In genomic region chr11:93031386-93031785, GRCh38 we compare ENCODE assay signal across 17 cellular contexts.
DNase-seq lines count a peak whose midpoint lies in the region; ATAC-seq and TF ChIP-seq lines count a peak whose summit lies in the region.
"Had no signal": no experiment of that assay in that cellular context is flagged by ENCODE, and none has a peak within 500 bp of the region (broad histone marks: within the 10 kb centered on the region; RNA-seq: fewer than 3 reads in every experiment).

No MANE protein-coding gene starts in this region.

- H3K36me3 ChIP-seq in RWPE2 (ENCODE audit: low read depth) (no peaks in the 10 kb centered on the region), osteoblast (ENCODE audit: insufficient read depth, low read length) (no peaks in the 10 kb centered on the region)
- H3K36me3 ChIP-seq: BLaER1, vagina had no signal

- no peak overlapping the region for H3K4me3 ChIP-seq in RWPE2 (ENCODE audit: severe bottlenecking)
- no peak overlapping the region for H3K4me3 ChIP-seq in osteoblast (ENCODE audit: insufficient read depth, low read length)
- H3K4me3 ChIP-seq: BLaER1, K562, SK-N-MC, vagina had no signal

- H3K4me1 ChIP-seq in RWPE2 (ENCODE audit: insufficient read depth, poor library complexity, severe bottlenecking) (peaks cover 21% of the 10 kb centered on the region), osteoblast (ENCODE audit: insufficient read depth, low read length) (no peaks in the 10 kb centered on the region)
- H3K4me1 ChIP-seq: BLaER1, vagina had no signal

- TF ChIP-seq CTCF in RWPE2 (IDR thresholded peaks at IDR 0.05; ENCODE audit: poor library complexity, severe bottlenecking) (no peak), osteoblast (IDR thresholded peaks at IDR 0.05; ENCODE audit: extremely low read depth, low read depth, low read length) (no peak)

- H2AFZ ChIP-seq in osteoblast (ENCODE audit: low read length) = no peak overlapping the region

- no peak overlapping the region for H3K4me2 ChIP-seq in osteoblast (ENCODE audit: insufficient read depth, low read length)
- H3K4me2 ChIP-seq: BLaER1 had no signal

- peak; percentile 29 for DNase-seq in H4 (ENCODE audit: low spot score)
- DNase-seq in RWPE2 (ENCODE audit: low spot score) = no peak
- no peak for DNase-seq in osteoblast (ENCODE audit: insufficient read length, low spot score, missing footprints)
- no peak for DNase-seq in NCI-H2029 treated with DMSO at 0.1 percent for 48 hours (lab: John Stamatoyannopoulos, UW)
- DNase-seq in activated naive CD4-positive, alpha-beta T cell treated with Interleukin-2 at 50 U/mL for 16 hours = no peak
- DNase-seq: aorta; effector CD8-positive, alpha-beta T cell; foreskin fibroblast; kidney; NCI-H1436 treated with DMSO at 0.1 percent for 48 hours; NCI-H510A had no signal

- H3K27me3 ChIP-seq in RWPE2 (ENCODE audit: insufficient read depth, poor library complexity, severe bottlenecking) = no peaks in the 10 kb centered on the region
- no peaks in the 10 kb centered on the region for H3K27me3 ChIP-seq in osteoblast (ENCODE audit: insufficient read depth, low read length)
- H3K27me3 ChIP-seq: BLaER1, vagina had no signal

- H3K9me3 ChIP-seq in RWPE2 (ENCODE audit: severe bottlenecking) (no peaks in the 10 kb centered on the region), osteoblast (ENCODE audit: low read depth, low read length) (no peaks in the 10 kb centered on the region)
- H3K9me3 ChIP-seq: BLaER1, vagina had no signal

- peak; percentile 82 for ATAC-seq in RWPE2 (ENCODE audit: low read depth)
- peak; percentile 46 for ATAC-seq in esophagus mucosa
- no peak for ATAC-seq in HG02759 (IDR thresholded peaks at IDR 0.05; ENCODE audit: unreplicated experiment)
- ATAC-seq: K562 had no signal

- no peaks in the 10 kb centered on the region for H3K79me2 ChIP-seq in osteoblast (ENCODE audit: insufficient read depth, low read length)

- no peaks in the 10 kb centered on the region for H4K20me1 ChIP-seq in osteoblast (ENCODE audit: insufficient read depth, low read length)
- H4K20me1 ChIP-seq: BLaER1 had no signal

- H3K27ac ChIP-seq in RWPE2 (ENCODE audit: poor library complexity, severe bottlenecking) (no peak overlapping the region), osteoblast (ENCODE audit: low read depth, low read length) (peak overlapping the region; percentile 14)
- H3K27ac ChIP-seq: BLaER1, SK-N-MC, vagina had no signal
